In genomic region chr20:47362361-47363219, GRCh38 we compare ENCODE assay signal across 10 cellular contexts. TPM values are rescaled to one million over a fixed set of nuclear protein-coding genes. Genes with fewer than 3 reads are reported as not detected.
DNase-seq lines count a peak whose midpoint lies in the region; ATAC-seq and TF ChIP-seq lines count a peak whose summit lies in the region.
"Had no signal": no experiment of that assay in that cellular context is flagged by ENCODE, and none has a peak within 500 bp of the region (broad histone marks: within the 10 kb centered on the region; RNA-seq: fewer than 3 reads in every experiment).

No MANE protein-coding gene starts in this region.

- POLR2A ChIA-PET in MCF 10A (lab: Yijun Ruan, JAX), result interaction anchor here (1.3 to 19.8 kb wide), 6 partner anchors 11 to 93 kb away, joined by 3 to 1977 read pairs (median 238); no protein-coding TSS in a partner anchor

- H3K4me3 Mint-ChIP-seq in MCF 10A (ENCODE audit: unreplicated experiment), result no peak overlapping the region
- H3K4me3 Mint-ChIP-seq in memory B cell, result no peak overlapping the region

- no peak overlapping the region for H3K4me3 ChIP-seq in mammary epithelial cell (replicated peaks in 1 of 3; ENCODE audit: insufficient read depth in 1 of 3, low read depth in 2 of 3, low read length in 3 of 3)
- H3K4me3 ChIP-seq in upper lobe of left lung, result no peak overlapping the region

- no peaks in the 10 kb centered on the region for H3K79me2 ChIP-seq in mammary epithelial cell (ENCODE audit: insufficient read depth, low read length)

- dilution Hi-C loops in mammary epithelial cell (cut with HindIII; ENCODE audit: low sequenced_read_pairs), result no loop called here

- ATAC-seq in memory B cell (ENCODE audit: low read depth), result no peak
- ATAC-seq in upper lobe of left lung (ENCODE audit: low FRiP score in 2 of 2), result no peak
- ATAC-seq in GM18868 (IDR thresholded peaks at IDR 0.05; ENCODE audit: unreplicated experiment), result no peak
- ATAC-seq in HG02623 (IDR thresholded peaks at IDR 0.05; ENCODE audit: unreplicated experiment), result no peak

- H3K4me2 ChIP-seq in mammary epithelial cell (ENCODE audit: insufficient read depth, low read depth, low read length), result no peak overlapping the region

- in situ Hi-C loops in mammary epithelial cell (cut with MboI; ENCODE audit: low sequenced_read_pairs in 2 of 2), result no loop called here

- H3K36me3 Mint-ChIP-seq in MCF 10A (ENCODE audit: insufficient read depth, unreplicated experiment) (no peaks in the 10 kb centered on the region), memory B cell (no peaks in the 10 kb centered on the region)

- TF ChIP-seq CTCF in MCF 10A (IDR thresholded peaks at IDR 0.05; ENCODE audit: unreplicated experiment), result no peak
- no peak for TF ChIP-seq CTCF in mammary epithelial cell (conservative IDR thresholded peaks at IDR 0.05 in 1 of 2, IDR thresholded peaks at IDR 0.05 in 1 of 2; ENCODE audit: extremely low read depth in 1 of 2, insufficient read depth in 1 of 2, low read depth in 1 of 2, low read length in 2 of 2)
- TF ChIP-seq CTCF in VCaP (conservative IDR thresholded peaks at IDR 0.05), result no peak
- TF ChIP-seq CTCF in upper lobe of left lung (IDR thresholded peaks at IDR 0.05), result no peak

- H3K27me3 ChIP-seq in mammary epithelial cell (ENCODE audit: insufficient read depth, low read length) (no peaks in the 10 kb centered on the region), upper lobe of left lung (no peaks in the 10 kb centered on the region)

- H3K27ac ChIP-seq in mammary epithelial cell (ENCODE audit: insufficient read depth, low read depth, low read length) (no peak overlapping the region), VCaP (peak overlapping the region; percentile 100), upper lobe of left lung (peak overlapping the region; percentile 97 to 100 (median 98))

- H3K4me1 Mint-ChIP-seq in MCF 10A (ENCODE audit: insufficient read depth, unreplicated experiment) (peaks cover 47% of the 10 kb centered on the region), memory B cell (peaks cover 38% of the 10 kb centered on the region)

- TF ChIP-seq EP300 in upper lobe of left lung (IDR thresholded peaks at IDR 0.05), result no peak

- H3K9ac ChIP-seq in mammary epithelial cell (ENCODE audit: insufficient read depth, low read length), result no peak overlapping the region

- no peaks in the 10 kb centered on the region for H4K20me1 ChIP-seq in mammary epithelial cell (ENCODE audit: insufficient read depth, low read length)

- H2AFZ ChIP-seq in mammary epithelial cell (ENCODE audit: low read depth, low read length), result no peak overlapping the region

- TF ChIP-seq POLR2A in upper lobe of left lung (IDR thresholded peaks at IDR 0.05), result no peak

- H3K27me3 Mint-ChIP-seq in MCF 10A (ENCODE audit: insufficient read depth, unreplicated experiment) (no peaks in the 10 kb centered on the region), memory B cell (no peaks in the 10 kb centered on the region)

- intact Hi-C loops in MCF 10A (cut with micrococcal nuclease), result no loop called here
- intact Hi-C loops in mammary epithelial cell (cut with micrococcal nuclease), result no loop called here

- H3K4me1 ChIP-seq in mammary epithelial cell (ENCODE audit: insufficient read depth, low read length), result peaks cover 41% of the 10 kb centered on the region
- peaks cover 44 to 55% (median 52%) of the 10 kb centered on the region in 4 donors for H3K4me1 ChIP-seq in upper lobe of left lung

- over 99% methylated on average over 15 of the region's 17 CpGs for WGBS in mammary epithelial cell (ENCODE audit: low coverage, missing lambda C conversion rate)
- 88% methylated on average over 17 of the region's 17 CpGs for WGBS in upper lobe of left lung, 2 donors

- H3K36me3 ChIP-seq in mammary epithelial cell (ENCODE audit: insufficient read depth, low read length) (no peaks in the 10 kb centered on the region), upper lobe of left lung (no peaks in the 10 kb centered on the region)

- BruUV-seq in MCF 10A (replicated peaks; lab: Mats Ljungman, UMichigan) (no TSS peak), mammary epithelial cell (replicated peaks; lab: Mats Ljungman, UMichigan) (no TSS peak)

- H3K27ac Mint-ChIP-seq in MCF 10A (ENCODE audit: low read depth, unreplicated experiment), result peak overlapping the region; percentile 66
- H3K27ac Mint-ChIP-seq in memory B cell, result peak overlapping the region; percentile 4

- no peaks in the 10 kb centered on the region for H3K9me3 Mint-ChIP-seq in MCF 10A (ENCODE audit: unreplicated experiment)
- no peaks in the 10 kb centered on the region for H3K9me3 Mint-ChIP-seq in memory B cell

- H3K9me3 ChIP-seq in mammary epithelial cell (replicated peaks; ENCODE audit: insufficient read depth, low read length) (no peaks in the 10 kb centered on the region), upper lobe of left lung (no peaks in the 10 kb centered on the region)

- CTCF ChIA-PET in MCF 10A (lab: Yijun Ruan, JAX) (interaction anchor here (0.6 to 6.5 kb wide), 9 partner anchors 10 to 297 kb away, joined by 3 to 82 read pairs (median 3); no protein-coding TSS in a partner anchor), mammary epithelial cell (lab: Charles Lee; ENCODE audit: low non-redundant PET) (no interaction called here)

- DNase-seq in MCF 10A (ENCODE audit: unreplicated experiment), result no peak
- DNase-seq in mammary epithelial cell, result no peak
- DNase-seq in memory B cell (ENCODE audit: low spot score in 2 of 2), result no peak
- no peak for DNase-seq in upper lobe of left lung
- no peak for DNase-seq in inferior parietal cortex (ENCODE audit: extremely low spot score)
- DNase-seq: activated effector memory CD4-positive, alpha-beta T cell treated with anti-CD3 and anti-CD28 coated beads, Interleukin-2, amount 50 U/mL, for 16 hours; NCI-H1436 had no signal

RNA-seq across cellular contexts. Expression of gene ZMYND8, which starts 6.1 kb away (rescaled TPM):
- total RNA-seq in MCF 10A (2022) (126 and 127 TPM in 2 replicates), mammary epithelial cell (10 to 100 TPM; 18.7 to 59.6 TPM), upper lobe of left lung (100 to 1,000 TPM in 1 of 6 donors, 10 to 100 TPM in 5; 24.6 to 120 (median 51.8) TPM)
- polyA plus RNA-seq in mammary epithelial cell, result 26.0 TPM
- 45.8 TPM for polyA minus RNA-seq in mammary epithelial cell
